In genomic region chr4:90841676-90842075, GRCh38 we compare ENCODE assay signal across 24 cellular contexts.
"Had no signal": no experiment of that assay in that cellular context is flagged by ENCODE, and none has a peak within 500 bp of the region (broad histone marks: within the 10 kb centered on the region; RNA-seq: fewer than 3 reads in every experiment).

No MANE protein-coding gene starts in this region.

- FAIRE-seq: colon, kidney had no signal

- H3K36me3 Mint-ChIP-seq: activated naive CD4-positive, alpha-beta T cell treated with anti-CD3 and anti-CD28 coated beads, Interleukin-2, amount 50 U/mL, for 72 hours; natural killer cell; stimulated activated naive B cell treated with anti-CD40 and anti-IgM and Interleukin-4, amounts not matched to agents 10 μg/mL and 1 μg/mL and 100 μg/mL, for 72 hours had no signal

- H3K4me1 ChIP-seq: gastroesophageal sphincter, left ventricle myocardium inferior, parathyroid adenoma, thyroid gland, uterus had no signal

- DNase-seq: activated B cell treated with CpG ODN at 0.5 μM for 24 hours; activated CD4-positive, alpha-beta T cell treated with anti-CD3 and anti-CD28 coated beads for 48 hours; activated CD8-positive, alpha-beta memory T cell treated with anti-CD3 and anti-CD28 coated beads, Interleukin-2, amount 50 U/mL, for 4 hours; activated CD8-positive, alpha-beta T cell treated with anti-CD3 and anti-CD28 coated beads, Interleukin-2, amount 10 ng/mL, durations not matched to agents 7 days and 5 days; activated gamma-delta T cell; activated T-cell treated with anti-CD3 and anti-CD28 coated beads, Interleukin-2, amount 50 U/mL, for 48 hours; amygdala; kidney; left ventricle myocardium inferior; mesenchymal stem cell; natural killer cell; stimulated activated CD4-positive, alpha-beta T cell treated with anti-CD3 and anti-CD28 coated beads, Interleukin-15, amount 100 ng/mL, for 24 hours; stimulated activated CD4-positive, alpha-beta T cell treated with anti-CD3 and anti-CD28 coated beads, Interleukin-4, amount 100 ng/mL, for 1 hour; stimulated activated naive B cell treated with anti-CD40 and anti-IgM and Interleukin-4, amounts not matched to agents 10 μg/mL and 1 μg/mL and 100 μg/mL, for 72 hours; T-helper 17 cell; thyroid gland; uterus had no signal

- H3K9me3 ChIP-seq: gastroesophageal sphincter, left ventricle myocardium inferior, neutrophil, thyroid gland, uterus had no signal

- H3K9me3 Mint-ChIP-seq: activated B cell treated with CpG ODN at 0.5 μM for 24 hours; stimulated activated naive B cell treated with anti-CD40 and anti-IgM and Interleukin-4, amounts not matched to agents 10 μg/mL and 1 μg/mL and 100 μg/mL, for 72 hours had no signal

- H3K4me3 Mint-ChIP-seq: activated B cell treated with CpG ODN at 0.5 μM for 24 hours; activated CD8-positive, alpha-beta T cell treated with anti-CD3 and anti-CD28 coated beads, Interleukin-2, amount 10 ng/mL, durations not matched to agents 7 days and 5 days; natural killer cell; stimulated activated naive B cell treated with anti-CD40 and anti-IgM and Interleukin-4, amounts not matched to agents 10 μg/mL and 1 μg/mL and 100 μg/mL, for 72 hours; T-helper 17 cell had no signal

- H3K36me3 ChIP-seq: cardiac muscle cell, gastroesophageal sphincter, left ventricle myocardium inferior, neutrophil, thyroid gland, uterus had no signal

- H3K27ac ChIP-seq: cardiac muscle cell, gastroesophageal sphincter, hepatocyte, left ventricle myocardium inferior, neutrophil, parathyroid adenoma, thyroid gland, uterus had no signal

- H3K27ac Mint-ChIP-seq: activated B cell treated with CpG ODN at 0.5 μM for 24 hours; activated CD8-positive, alpha-beta T cell treated with anti-CD3 and anti-CD28 coated beads, Interleukin-2, amount 10 ng/mL, durations not matched to agents 7 days and 5 days; activated naive CD4-positive, alpha-beta T cell treated with anti-CD3 and anti-CD28 coated beads, Interleukin-2, amount 50 U/mL, for 72 hours; natural killer cell; stimulated activated naive B cell treated with anti-CD40 and anti-IgM and Interleukin-4, amounts not matched to agents 10 μg/mL and 1 μg/mL and 100 μg/mL, for 72 hours; T-helper 17 cell had no signal

- ATAC-seq: activated CD8-positive, alpha-beta T cell treated with anti-CD3 and anti-CD28 coated beads, Interleukin-2, amount 10 ng/mL, durations not matched to agents 7 days and 5 days; activated naive CD4-positive, alpha-beta T cell treated with anti-CD3 and anti-CD28 coated beads, Interleukin-2, amount 50 U/mL, for 72 hours; gastroesophageal sphincter; natural killer cell; stimulated activated naive B cell treated with anti-CD40 and anti-IgM and Interleukin-4, amounts not matched to agents 10 μg/mL and 1 μg/mL and 100 μg/mL, for 72 hours; T-helper 17 cell had no signal

- H3K4me3 ChIP-seq: cardiac muscle cell, gastroesophageal sphincter, hepatocyte, left ventricle myocardium inferior, thyroid gland, uterus had no signal

- H3K4me1 Mint-ChIP-seq: activated B cell treated with CpG ODN at 0.5 μM for 24 hours; natural killer cell; stimulated activated naive B cell treated with anti-CD40 and anti-IgM and Interleukin-4, amounts not matched to agents 10 μg/mL and 1 μg/mL and 100 μg/mL, for 72 hours; T-helper 17 cell had no signal

- H3K27me3 Mint-ChIP-seq: activated B cell treated with CpG ODN at 0.5 μM for 24 hours; stimulated activated naive B cell treated with anti-CD40 and anti-IgM and Interleukin-4, amounts not matched to agents 10 μg/mL and 1 μg/mL and 100 μg/mL, for 72 hours; T-helper 17 cell had no signal

- H3K27me3 ChIP-seq: cardiac muscle cell, gastroesophageal sphincter, hepatocyte, neutrophil, thyroid gland, uterus had no signal
